16 cellular contexts compared by ENCODE assay signal in genomic region chr19:50761501-50761900, GRCh38. TPM values are rescaled to one million over a fixed set of nuclear protein-coding genes. Genes with fewer than 3 reads are reported as not detected.
"Had no signal": no experiment of that assay in that cellular context is flagged by ENCODE, and none has a peak within 500 bp of the region (broad histone marks: within the 10 kb centered on the region; RNA-seq: fewer than 3 reads in every experiment).

No MANE protein-coding gene starts in this region.

RNA-seq across cellular contexts. Expression of gene GPR32, which starts 8.8 kb away (rescaled TPM):
- total RNA-seq: stomach, subcutaneous adipose tissue, suprapubic skin, temporal lobe, testis, thoracic aorta, thyroid gland, tibial nerve, transverse colon, upper lobe of left lung, upper lobe of right lung, ureter, urinary bladder, uterus, vagina had no signal
- polyA plus RNA-seq: stomach, urinary bladder had no signal

RNA-seq across cellular contexts. Expression of gene ACP4, which starts 28.7 kb away (rescaled TPM):
- total RNA-seq: stomach, subcutaneous adipose tissue, temporal lobe, thoracic aorta, thyroid gland, tibial nerve, transverse colon, upper lobe of left lung, upper lobe of right lung, ureter, urinary bladder, uterus, vagina had no signal
- polyA plus RNA-seq: stomach, thymus, urinary bladder had no signal
